Comparison of ENCODE assay signal across 8 cellular contexts in the genomic region with DNA sequence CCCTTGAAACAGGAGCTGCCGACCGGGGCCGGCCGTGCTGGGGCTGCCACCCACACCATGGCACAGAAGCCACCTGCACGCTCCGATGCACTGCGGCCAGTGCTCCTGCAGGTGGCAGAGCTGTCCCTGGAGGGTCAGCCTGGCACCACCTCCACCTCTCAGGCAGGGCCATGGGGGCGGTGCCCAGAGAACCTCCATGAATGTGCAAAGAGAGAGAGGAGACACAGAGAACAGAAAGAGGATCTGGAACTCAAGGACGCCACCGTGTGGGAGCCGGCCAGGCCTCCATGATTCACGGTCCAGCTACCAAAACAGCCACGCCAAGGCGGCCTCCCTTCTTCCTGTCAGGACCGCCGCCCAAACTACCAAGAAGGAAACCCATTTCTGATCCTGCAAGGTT.
A peak's percentile ranks its signal among the peaks of the same experiment; 100 is the strongest.
DNase-seq lines count a peak whose midpoint lies in the region; ATAC-seq and TF ChIP-seq lines count a peak whose summit lies in the region.
"Not testable (repeated sequence)": the region's sequence is repeated elsewhere in the genome, so short reads cannot be mapped to it uniquely, and the experiment has no call there.

No MANE protein-coding gene starts in this region.

- TF ChIP-seq EP300 in suprapubic skin (IDR thresholded peaks at IDR 0.05) = not testable (repeated sequence)

- TF ChIP-seq CTCF in GM10266 (IDR thresholded peaks at IDR 0.05; ENCODE audit: control insufficient read depth, insufficient read depth, low read depth, missing control alignments) (peak; percentile 43), GM23338 (conservative IDR thresholded peaks at IDR 0.05; ENCODE audit: low read depth in 2 of 2) (peak in 1 of 2 experiments; percentile 43; a peak in 2 of 4 replicates), chondrocyte (IDR thresholded peaks at IDR 0.05) (peak; percentile 68), left lung (IDR thresholded peaks at IDR 0.05) (peak; percentile 24 to 39), suprapubic skin (IDR thresholded peaks at IDR 0.05) (peak in 1 of 2 donors; percentile 38)

- WGBS in suprapubic skin = no CpG with 5 or more reads among the region's 16 CpGs

- H3K79me2 ChIP-seq in GM23338 (replicated peaks; ENCODE audit: insufficient read depth) = not testable (repeated sequence)

- intact Hi-C loops in left lung (cut with DNase I) = not testable (repeated sequence)

- not testable (repeated sequence) for H3K27ac Mint-ChIP-seq in GM23338; T-cell; chondrocyte (ENCODE audit: unreplicated experiment)

- H3K4me3 ChIP-seq in GM23338, left lung, suprapubic skin: not testable (repeated sequence)

- not testable (repeated sequence) for H3K9me3 Mint-ChIP-seq in GM23338; T-cell; chondrocyte (ENCODE audit: low read depth)

- H3K27me3 Mint-ChIP-seq in GM23338 (ENCODE audit: insufficient read depth, low read depth, poor library complexity); T-cell; chondrocyte (ENCODE audit: low read depth): not testable (repeated sequence)

- not testable (repeated sequence) for H3K4me3 Mint-ChIP-seq in GM23338; T-cell; chondrocyte (ENCODE audit: unreplicated experiment)

- not testable (repeated sequence) for H3K9me3 ChIP-seq in left lung, suprapubic skin

- not testable (repeated sequence) for H3K9me2 ChIP-seq in GM23338 (ENCODE audit: insufficient read depth)

- not testable (repeated sequence) for H3K4me2 ChIP-seq in GM23338

- H3K27me3 ChIP-seq in GM23338 (ENCODE audit: insufficient read depth); left lung; suprapubic skin: not testable (repeated sequence)

- not testable (repeated sequence) for H3K4me1 Mint-ChIP-seq in GM23338; T-cell; chondrocyte (ENCODE audit: low read depth)

- not testable (repeated sequence) for TF ChIP-seq POLR2A in suprapubic skin (IDR thresholded peaks at IDR 0.05)

- H2AFZ ChIP-seq in GM23338 = not testable (repeated sequence)

- H3K36me3 Mint-ChIP-seq in GM23338 (ENCODE audit: low read depth); T-cell; chondrocyte (ENCODE audit: low read depth): not testable (repeated sequence)

- POLR2A ChIA-PET in T-cell (lab: Charles Lee) = not testable (repeated sequence)

- DNase-seq in GM10266 (ENCODE audit: extremely low spot score); GM23338 (ENCODE audit: low spot score): not testable (repeated sequence)
- DNase-seq in T-cell = peak; percentile 36 to 79 (median 65)
- DNase-seq in activated T-cell treated with anti-CD3 and anti-CD28 coated beads, Interleukin-2, amount 50 U/mL, for 1 hour = peak; percentile 79
- DNase-seq in chondrocyte (ENCODE audit: low spot score) = peak; percentile 37
- peak; percentile 71 to 89 for DNase-seq in left lung
- DNase-seq in stimulated activated CD4-positive, alpha-beta T cell treated with anti-CD3 and anti-CD28 coated beads, Interleukin-15, amount 100 ng/mL, for 1 hour (ENCODE audit: low read depth in 1 of 2, low spot score in 1 of 2) = peak; percentile 51 to 64
- DNase-seq in suprapubic skin (ENCODE audit: low spot score in 2 of 2) = peak; percentile 85 to 86

- not testable (repeated sequence) for H3K27ac ChIP-seq in GM23338 (ENCODE audit: low read depth); left lung; suprapubic skin

- not testable (repeated sequence) for H3K4me1 ChIP-seq in GM23338 (ENCODE audit: insufficient read depth); left lung; suprapubic skin

- CTCF ChIA-PET in T-cell (lab: Charles Lee) = not testable (repeated sequence)

- H3F3A ChIP-seq in GM23338 (replicated peaks; ENCODE audit: low read depth) = not testable (repeated sequence)

- H3K36me3 ChIP-seq in GM23338 (ENCODE audit: insufficient read depth); left lung; suprapubic skin: not testable (repeated sequence)

- H4K20me1 ChIP-seq in GM23338 (replicated peaks; ENCODE audit: insufficient read depth) = not testable (repeated sequence)

- ATAC-seq in GM23338 (peak; percentile 70), T-cell (replicated peaks in 1 of 4) (peak; percentile 38 to 48 (median 44)), left lung (peak; percentile 74)
